ENCODE assay signal across 27 cellular contexts in the genomic region with DNA sequence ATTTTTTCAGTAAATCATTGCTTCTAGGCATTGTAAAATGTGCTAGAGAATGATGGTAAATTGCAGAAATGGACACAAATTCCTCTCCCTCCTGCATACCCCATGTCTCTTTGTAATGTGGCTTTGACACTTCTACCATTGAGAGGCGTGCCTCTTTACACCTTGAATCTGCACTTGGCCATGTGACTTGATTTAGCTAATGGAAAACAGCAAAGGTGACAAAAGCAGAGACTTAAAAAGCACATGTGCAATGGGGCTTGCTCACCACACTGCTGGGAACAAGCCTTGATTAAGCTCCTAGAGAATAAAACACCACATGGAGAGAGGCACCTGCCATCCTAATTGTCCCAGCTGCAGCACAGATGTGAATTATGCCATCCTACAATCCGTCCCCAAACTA.
DNase-seq lines count a peak whose midpoint lies in the region; ATAC-seq, FAIRE-seq and TF ChIP-seq lines count a peak whose summit lies in the region.
"Had no signal": no experiment of that assay in that cellular context is flagged by ENCODE, and none has a peak within 500 bp of the region (broad histone marks: within the 10 kb centered on the region; RNA-seq: fewer than 3 reads in every experiment).

No MANE protein-coding gene starts in this region.

- ATAC-seq in HepG2 = no peak
- no peak for ATAC-seq in right lobe of liver
- no peak; the same call in 2 of the 3 replicates for ATAC-seq in GM23338
- peak; percentile 41; the same call in 1 of the 2 replicates for ATAC-seq in WTC11
- ATAC-seq in GM18498 (IDR thresholded peaks at IDR 0.05; ENCODE audit: unreplicated experiment) = no peak
- ATAC-seq: A549, Right ventricle myocardium inferior had no signal

- H4K20me1 ChIP-seq in HepG2 (ENCODE audit: insufficient read depth, low read length) (no peaks in the 10 kb centered on the region), GM23338 (replicated peaks; ENCODE audit: insufficient read depth) (no peaks in the 10 kb centered on the region)

- no peak overlapping the region for H3K4me3 Mint-ChIP-seq in GM23338
- no peak overlapping the region for H3K4me3 Mint-ChIP-seq in WTC11
- peak overlapping the region; percentile 51 to 74 (median 68) for H3K4me3 Mint-ChIP-seq in immature natural killer cell
- H3K4me3 Mint-ChIP-seq: HFFc6, IgD-negative memory B cell had no signal

- no peak for TF ChIP-seq POLR2A in HepG2 (IDR thresholded peaks at IDR 0.05; ENCODE audit: insufficient read depth in 1 of 2, low read depth in 2 of 2, low read length in 2 of 2)
- no peak for TF ChIP-seq POLR2A in right lobe of liver (IDR thresholded peaks at IDR 0.05)

- H3K9me3 ChIP-seq in HepG2 (ENCODE audit: low read length) (no peaks in the 10 kb centered on the region), right lobe of liver (no peaks in the 10 kb centered on the region)
- H3K9me3 ChIP-seq: A549, HAP-1, SJCRH30 had no signal

- no peaks in the 10 kb centered on the region for H3F3A ChIP-seq in GM23338 (replicated peaks; ENCODE audit: low read depth)

- H3K36me3 Mint-ChIP-seq in GM23338 (ENCODE audit: low read depth) (no peaks in the 10 kb centered on the region), WTC11 (no peaks in the 10 kb centered on the region), immature natural killer cell (peaks cover 0 to 7% (median 2%) of the 10 kb centered on the region in 3 donors)
- H3K36me3 Mint-ChIP-seq: CD4-positive, alpha-beta memory T cell had no signal

- H3K27me3 Mint-ChIP-seq in GM23338 (ENCODE audit: insufficient read depth, low read depth, poor library complexity) = peaks cover 4% of the 10 kb centered on the region
- H3K27me3 Mint-ChIP-seq in WTC11 (ENCODE audit: low read depth) = no peaks in the 10 kb centered on the region
- no peaks in the 10 kb centered on the region for H3K27me3 Mint-ChIP-seq in immature natural killer cell (ENCODE audit: low read depth in 3 of 3)
- H3K27me3 Mint-ChIP-seq: CD4-positive, alpha-beta memory T cell; IgD-negative memory B cell had no signal

- no peak overlapping the region for H3K9ac ChIP-seq in HepG2 (ENCODE audit: insufficient read depth, low read depth, low read length)
- H3K9ac ChIP-seq: GM23248, KMS-11 had no signal

- H3K4me3 ChIP-seq in HepG2 (replicated peaks in 1 of 3; ENCODE audit: insufficient read depth in 1 of 3, low read depth in 2 of 3, low read length in 3 of 3) (no peak overlapping the region), right lobe of liver (no peak overlapping the region), GM23338 (no peak overlapping the region)
- H3K4me3 ChIP-seq: A549, GM23248, HAP-1, PC-9, SJCRH30 had no signal

- H3K27ac Mint-ChIP-seq in GM23338 (no peak overlapping the region), WTC11 (peak overlapping the region; percentile 17; the same call in 1 of the 2 replicates), immature natural killer cell (peak overlapping the region; percentile 31 to 87 (median 72))
- H3K27ac Mint-ChIP-seq: CD4-positive, alpha-beta memory T cell; HFFc6; IgD-negative memory B cell had no signal

- H3K4me1 Mint-ChIP-seq in GM23338 (peaks cover 17% of the 10 kb centered on the region), WTC11 (peaks cover 21% of the 10 kb centered on the region), immature natural killer cell (peaks cover 47 to 52% of the 10 kb centered on the region in 2 donors)

- H3K9me3 Mint-ChIP-seq in GM23338 (no peaks in the 10 kb centered on the region), WTC11 (no peaks in the 10 kb centered on the region), immature natural killer cell (peaks cover 0 to 4% (median 0%) of the 10 kb centered on the region in 6 donors)
- H3K9me3 Mint-ChIP-seq: HFFc6 had no signal

- H3K4me2 ChIP-seq in HepG2 (ENCODE audit: low read depth, low read length) = no peak overlapping the region
- no peak overlapping the region for H3K4me2 ChIP-seq in GM23338
- H3K4me2 ChIP-seq: A549, KMS-11, PC-9 had no signal

- CTCF ChIA-PET in HepG2 (lab: Yijun Ruan, JAX; ENCODE audit: low intra/inter-chr PET ratio, low total read pairs) = no interaction called here
- CTCF ChIA-PET in WTC11 (lab: Charles Lee) = interaction anchor here (1.2 to 1.5 kb wide), 2 partner anchors 46 to 331 kb away, joined by 4 to 5 read pairs; no protein-coding TSS in a partner anchor

- TF ChIP-seq RAD21 in HepG2 (CRISPR knock-in tag; IDR thresholded peaks at IDR 0.05) = no peak

- no peaks in the 10 kb centered on the region for H3K36me3 ChIP-seq in HepG2 (replicated peaks in 1 of 2; ENCODE audit: control insufficient read depth in 1 of 2, insufficient read depth in 2 of 2, low read length in 2 of 2)
- H3K36me3 ChIP-seq in right lobe of liver = no peaks in the 10 kb centered on the region
- H3K36me3 ChIP-seq in GM23338 (ENCODE audit: insufficient read depth) = no peaks in the 10 kb centered on the region
- H3K36me3 ChIP-seq: HAP-1, SJCRH30 had no signal

- H3K4me1 ChIP-seq in HepG2 (ENCODE audit: insufficient read depth, low read length) (no peaks in the 10 kb centered on the region), right lobe of liver (no peaks in the 10 kb centered on the region), GM23338 (ENCODE audit: insufficient read depth) (peaks cover 5% of the 10 kb centered on the region)
- H3K4me1 ChIP-seq: A549, HAP-1, SJCRH30 had no signal

- no peak for TF ChIP-seq CTCF in HepG2 (CRISPR knock-in tag; IDR thresholded peaks at IDR 0.05)
- TF ChIP-seq CTCF in right lobe of liver (IDR thresholded peaks at IDR 0.05) = no peak
- TF ChIP-seq CTCF in GM23338 (conservative IDR thresholded peaks at IDR 0.05; ENCODE audit: low read depth in 2 of 2) = no peak
- no peak for TF ChIP-seq CTCF in WTC11 (IDR thresholded peaks at IDR 0.05)

- DNase-seq in HepG2 (ENCODE audit: low spot score) (no peak), right lobe of liver (no peak), GM23338 (ENCODE audit: low spot score) (no peak), WTC11 (ENCODE audit: low spot score) (no peak), immature natural killer cell (peak; percentile 44 to 54 (median 47)), NCI-H510A treated with DMSO at 0.1 percent for 48 hours (lab: John Stamatoyannopoulos, UW) (no peak), NCI-H1436 treated with DMSO at 0.1 percent for 48 hours (lab: John Stamatoyannopoulos, UW) (no peak)
- DNase-seq: C1 segment of cervical spinal cord; Calu3; CD4-positive, alpha-beta memory T cell; GM23248; HFFc6; MM.1S; NCI-H187; NCI-H2081 treated with DMSO at 0.1 percent for 48 hours; NCI-H446; NCI-H526 treated with DMSO at 0.1 percent for 48 hours; NK-92 treated with Interleukin-12 subunit alpha and Interleukin-12 subunit beta, amount 100 ng/mL, for 24 hours; PC-9; SJCRH30; T-helper 2 cell had no signal

- TF ChIP-seq EP300 in HepG2 (IDR thresholded peaks at IDR 0.05; ENCODE audit: low read depth in 2 of 2, low read length in 2 of 2) (no peak), HepG2 (CRISPR knock-in tag; IDR thresholded peaks at IDR 0.05; ENCODE audit: borderline replicate concordance) (no peak)

- 91% methylated on average over 2 of the region's 2 CpGs for WGBS in HepG2 (ENCODE audit: low lambda C conversion rate)
- 59% methylated on average over 2 of the region's 2 CpGs for WGBS in right lobe of liver (ENCODE audit: insufficient coverage, low coverage, low lambda C conversion rate, missing lambda C conversion rate)

- H3K27me3 ChIP-seq in HepG2 (ENCODE audit: control insufficient read depth in 1 of 2, insufficient read depth in 2 of 2, low read length in 2 of 2) (no peaks in the 10 kb centered on the region), right lobe of liver (no peaks in the 10 kb centered on the region), GM23338 (ENCODE audit: insufficient read depth) (no peaks in the 10 kb centered on the region)
- H3K27me3 ChIP-seq: SJCRH30 had no signal

- intact Hi-C loops in HepG2 (cut with micrococcal nuclease; ENCODE audit: unreplicated experiment) (no loop called here), right lobe of liver (cut with DNase I) (no loop called here)

- no TSS peak for BruUV-seq in HepG2 (replicated peaks; lab: Mats Ljungman, UMichigan)

- H3K27ac ChIP-seq in HepG2 (ENCODE audit: extremely low read length, insufficient read depth, low read length) = no peak overlapping the region
- H3K27ac ChIP-seq in right lobe of liver = no peak overlapping the region
- no peak overlapping the region for H3K27ac ChIP-seq in GM23338 (ENCODE audit: low read depth)
- H3K27ac ChIP-seq: A549, GM23248, KMS-11, PC-9, SJCRH30 had no signal

- H3K79me2 ChIP-seq in HepG2 (ENCODE audit: insufficient read depth, low read length) (no peaks in the 10 kb centered on the region), GM23338 (replicated peaks; ENCODE audit: insufficient read depth) (no peaks in the 10 kb centered on the region)

- H3K9me2 ChIP-seq in GM23338 (ENCODE audit: insufficient read depth) = no peaks in the 10 kb centered on the region

- in situ Hi-C loops in HepG2 (cut with HindIII; ENCODE audit: extremely low pct_ligation_motif_present, low pct_unique_long_range_greater_than_20kb) = no loop called here

- POLR2A ChIA-PET in HepG2 (lab: Yijun Ruan, JAX) = no interaction called here
- POLR2A ChIA-PET in WTC11 (lab: Charles Lee) = no interaction called here

- no peak overlapping the region for H2AFZ ChIP-seq in HepG2 (ENCODE audit: low read length)
- peak overlapping the region; percentile 45; the same call in 1 of the 2 replicates for H2AFZ ChIP-seq in GM23338
- H2AFZ ChIP-seq: GM23248, PC-9 had no signal

- no peak for FAIRE-seq in HepG2 (lab: Jason Lieb, UNC)
- FAIRE-seq: A549 had no signal

TF ChIP-seq in HepG2, 621 proteins besides CTCF, POLR2A, EP300 and RAD21 (continues in another document):
- TF ChIP-seq ZFP41 (CRISPR knock-in tag; IDR thresholded peaks at IDR 0.05; ENCODE audit: borderline replicate concordance) (no peak), SP140L (CRISPR knock-in tag; IDR thresholded peaks at IDR 0.05; ENCODE audit: borderline replicate concordance) (no peak)

TF ChIP-seq in GM23338, 12 proteins besides CTCF, POLR2A, EP300 and RAD21 (continues in another document):
- no peak for TF ChIP-seq JUNB (IDR thresholded peaks at IDR 0.05; ENCODE audit: unreplicated experiment)
- no peak for TF ChIP-seq EZH2 (IDR thresholded peaks at IDR 0.05; ENCODE audit: low read depth, unreplicated experiment)
- TF ChIP-seq STAT1 (IDR thresholded peaks at IDR 0.05; ENCODE audit: unreplicated experiment) = no peak
- no peak for TF ChIP-seq EZH2phosphoT487 (IDR thresholded peaks at IDR 0.05; ENCODE audit: unreplicated experiment)
- no peak for TF ChIP-seq ZNF331 (CRISPR knock-in tag; IDR thresholded peaks at IDR 0.05; ENCODE audit: low read depth)

TF ChIP-seq in WTC11, 78 proteins besides CTCF, POLR2A, EP300 and RAD21 (continues in another document):
- TF ChIP-seq, protein P1, sequence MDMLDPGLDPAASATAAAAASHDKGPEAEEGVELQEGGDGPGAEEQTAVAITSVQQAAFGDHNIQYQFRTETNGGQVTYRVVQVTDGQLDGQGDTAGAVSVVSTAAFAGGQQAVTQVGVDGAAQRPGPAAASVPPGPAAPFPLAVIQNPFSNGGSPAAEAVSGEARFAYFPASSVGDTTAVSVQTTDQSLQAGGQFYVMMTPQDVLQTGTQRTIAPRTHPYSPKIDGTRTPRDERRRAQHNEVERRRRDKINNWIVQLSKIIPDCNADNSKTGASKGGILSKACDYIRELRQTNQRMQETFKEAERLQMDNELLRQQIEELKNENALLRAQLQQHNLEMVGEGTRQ (CRISPR knock-in tag; IDR thresholded peaks at IDR 0.05) = peak; percentile 59; the same call in 1 of the 2 replicates

Comparison
In these comparisons a context has a peak if more than half of its experiments do, and no peak if none do; other contexts are left out.
1. DNase-seq: peak in immature natural killer cell (3 of 3); none in HepG2 (single experiment), right lobe of liver (0 of 3), GM23338 (single experiment), WTC11 (single experiment), NCI-H510A treated with DMSO at 0.1 percent for 48 hours (single experiment) and NCI-H1436 treated with DMSO at 0.1 percent for 48 hours (single experiment).
2. H3K4me3 Mint-ChIP-seq: peak in immature natural killer cell (5 of 5); none in GM23338 (single experiment) and WTC11 (single experiment).